In genomic region chr4:139658185-139658584, GRCh38 we compare ENCODE assay signal across 10 cellular contexts. TPM values are rescaled to one million over a fixed set of nuclear protein-coding genes. Genes with fewer than 3 reads are reported as not detected.
DNase-seq lines count a peak whose midpoint lies in the region; ATAC-seq, FAIRE-seq and TF ChIP-seq lines count a peak whose summit lies in the region.
"Had no signal": no experiment of that assay in that cellular context is flagged by ENCODE, and none has a peak within 500 bp of the region (broad histone marks: within the 10 kb centered on the region; RNA-seq: fewer than 3 reads in every experiment).

No MANE protein-coding gene starts in this region.

- no peak overlapping the region for H3K56ac ChIP-seq in H1 (replicated peaks; ENCODE audit: insufficient read length, low read depth, low read length)

- H3K4me3 ChIP-seq in H1 (ENCODE audit: extremely low read depth in 1 of 4, insufficient read depth in 2 of 4, low read depth in 3 of 4, low read length in 4 of 4), result no peak overlapping the region
- H3K4me3 ChIP-seq in skin epidermis, result no peak overlapping the region
- H3K4me3 ChIP-seq: testis had no signal

- H4K20me1 ChIP-seq in H1 (replicated peaks in 1 of 2; ENCODE audit: control insufficient read depth in 1 of 2, insufficient read depth in 2 of 2, low read length in 2 of 2), result no peaks in the 10 kb centered on the region

- no peaks in the 10 kb centered on the region; the same call in 1 of the 2 replicates for H3K23me2 ChIP-seq in H1 (ENCODE audit: low read depth, low read length)

- POLR2A ChIA-PET in activated CD4-positive, alpha-beta T cell treated with anti-CD3 and anti-CD28 coated beads for 36 hours (lab: Charles Lee), result interaction anchor here (0.6 to 1.6 kb wide), 4 partner anchors 10 to 701 kb away, joined by 3 to 4 read pairs (median 4); no protein-coding TSS in a partner anchor
- POLR2A ChIA-PET in H1 (lab: Charles Lee; ENCODE audit: partially characterized antibody), result no interaction called here

- peaks cover 4 to 11% (median 6%) of the 10 kb centered on the region in 4 experiments; a peak in 6 of 7 replicates for H3K4me1 ChIP-seq in H1 (replicated peaks in 1 of 4; ENCODE audit: control insufficient read depth in 3 of 4, insufficient read depth in 4 of 4, low read length in 3 of 4)
- H3K4me1 ChIP-seq: testis had no signal

- ATAC-seq in activated CD4-positive, alpha-beta T cell treated with anti-CD3 and anti-CD28 coated beads for 36 hours, result peak; percentile 40
- no peak for ATAC-seq in HG03175 (IDR thresholded peaks at IDR 0.05; ENCODE audit: unreplicated experiment)

- peak; percentile 66 for DNase-seq in activated CD4-positive, alpha-beta T cell treated with anti-CD3 and anti-CD28 coated beads for 36 hours
- no peak for DNase-seq in activated CD4-positive, alpha-beta T cell treated with anti-CD3 and anti-CD28 coated beads for 1 hour
- peak; percentile 11 for DNase-seq in T-helper 2 cell treated with Interferon-gamma antibody and Interleukin-4, amounts not matched to agents 5 μg/mL and 100 μg/mL, for 36 hours (ENCODE audit: low spot score)
- DNase-seq in H1 (ENCODE audit: low read depth in 1 of 2, low spot score in 2 of 2) (no peak), AG08396 (ENCODE audit: low spot score) (no peak), NCI-H345 (lab: John Stamatoyannopoulos, UW) (no peak)
- DNase-seq: NCI-H524, testis had no signal

- no peaks in the 10 kb centered on the region for H3K9me3 ChIP-seq in H1 (ENCODE audit: insufficient read depth in 2 of 2, low read depth in 1 of 2, low read length in 1 of 2)
- H3K9me3 ChIP-seq: testis had no signal

- no peaks in the 10 kb centered on the region for H3K79me1 ChIP-seq in H1 (ENCODE audit: low read depth, low read length)

- CTCF ChIA-PET in activated CD4-positive, alpha-beta T cell treated with anti-CD3 and anti-CD28 coated beads for 36 hours (lab: Charles Lee), result interaction anchor here (0.6 to 4.2 kb wide), 19 partner anchors 8 to 703 kb away, joined by 3 to 32 read pairs (median 4); partner anchors contain the start of genes MGST2 and SETD7
- CTCF ChIA-PET in H1 (lab: Charles Lee; ENCODE audit: partially characterized antibody), result interaction anchor here (0.5 to 21.5 kb wide), 27 partner anchors 6 to 951 kb away, joined by 3 to 318 read pairs (median 6); partner anchors contain the start of genes MGST2 and SETD7

- H2AK5ac ChIP-seq in H1 (ENCODE audit: low read depth, low read length), result no peak overlapping the region

- no peak overlapping the region for H4K5ac ChIP-seq in H1 (ENCODE audit: insufficient read length, low read depth, low read length)

- no peak overlapping the region for H2BK5ac ChIP-seq in H1 (ENCODE audit: low read depth, low read length)

- FAIRE-seq in H1 (lab: Jason Lieb, UNC), result no peak

- H3K27me3 Mint-ChIP-seq in activated CD4-positive, alpha-beta T cell treated with anti-CD3 and anti-CD28 coated beads for 36 hours, result no peaks in the 10 kb centered on the region
- H3K27me3 Mint-ChIP-seq in T-helper 2 cell treated with Interferon-gamma antibody and Interleukin-4, amounts not matched to agents 5 μg/mL and 100 μg/mL, for 36 hours (ENCODE audit: low read depth), result no peaks in the 10 kb centered on the region

- WGBS in H1 (ENCODE audit: extremely low coverage in 1 of 2, insufficient coverage in 1 of 2, insufficient read length in 1 of 2, insufficient replicate concordance in 2 of 2, low coverage in 1 of 2, low lambda C conversion rate in 2 of 2, missing lambda C conversion rate in 1 of 2), 2 experiments, result 80% methylated on average over 4 of the region's 4 CpGs; no CpG with 5 or more reads in 1 of the 2 experiments

- H3K4me2 ChIP-seq in H1 (ENCODE audit: insufficient read depth in 1 of 2, low read depth in 2 of 2, low read length in 2 of 2), result no peak overlapping the region; a peak in 1 of 4 replicates

- H4K91ac ChIP-seq in H1 (replicated peaks; ENCODE audit: insufficient read length, low read length), result no peak overlapping the region

- no peak overlapping the region for H2BK15ac ChIP-seq in H1 (ENCODE audit: low read length)

- H2BK120ac ChIP-seq in H1 (replicated peaks; ENCODE audit: low read depth, low read length), result no peak overlapping the region

- no peak overlapping the region for H3K14ac ChIP-seq in H1 (ENCODE audit: insufficient read length)

- no peak overlapping the region for H2BK20ac ChIP-seq in H1 (ENCODE audit: low read length)

- TF ChIP-seq POLR2A in H1 (IDR thresholded peaks at IDR 0.05; ENCODE audit: control extremely low read depth in 1 of 2, low read depth in 2 of 2, low read length in 2 of 2), result no peak

- H2AFZ ChIP-seq in H1 (ENCODE audit: low read length), result peak overlapping the region; percentile 81

- peak overlapping the region; percentile 57 for H3K4me3 Mint-ChIP-seq in activated CD4-positive, alpha-beta T cell treated with anti-CD3 and anti-CD28 coated beads for 36 hours
- peak overlapping the region; percentile 86 for H3K4me3 Mint-ChIP-seq in T-helper 2 cell treated with Interferon-gamma antibody and Interleukin-4, amounts not matched to agents 5 μg/mL and 100 μg/mL, for 36 hours

- peaks cover 24% of the 10 kb centered on the region for H3K4me1 Mint-ChIP-seq in activated CD4-positive, alpha-beta T cell treated with anti-CD3 and anti-CD28 coated beads for 36 hours
- peaks cover 27% of the 10 kb centered on the region for H3K4me1 Mint-ChIP-seq in T-helper 2 cell treated with Interferon-gamma antibody and Interleukin-4, amounts not matched to agents 5 μg/mL and 100 μg/mL, for 36 hours (ENCODE audit: low read depth)

- H3K36me3 ChIP-seq in H1 (ENCODE audit: control insufficient read depth in 2 of 4, insufficient read depth in 4 of 4, low read length in 3 of 4), result no peaks in the 10 kb centered on the region

- no peak overlapping the region for H3K23ac ChIP-seq in H1 (ENCODE audit: insufficient read length)

- H3K27ac Mint-ChIP-seq in activated CD4-positive, alpha-beta T cell treated with anti-CD3 and anti-CD28 coated beads for 36 hours, result peak overlapping the region; percentile 99
- peak overlapping the region; percentile 94 for H3K27ac Mint-ChIP-seq in T-helper 2 cell treated with Interferon-gamma antibody and Interleukin-4, amounts not matched to agents 5 μg/mL and 100 μg/mL, for 36 hours

- TF ChIP-seq EP300 in H1 (IDR thresholded peaks at IDR 0.05; ENCODE audit: borderline replicate concordance in 1 of 2, low read depth in 2 of 2, low read length in 2 of 2), result no peak

- TF ChIP-seq RAD21 in H1 (IDR thresholded peaks at IDR 0.05 in 1 of 2, conservative IDR thresholded peaks at IDR 0.05 in 1 of 2; ENCODE audit: low read depth in 2 of 2, low read length in 2 of 2), result no peak

- no peak for TF ChIP-seq CTCF in H1 (IDR thresholded peaks at IDR 0.05; ENCODE audit: control extremely low read depth in 1 of 3, insufficient read depth in 1 of 3, low read depth in 1 of 3, low read length in 3 of 3)

- no peak overlapping the region for H3K18ac ChIP-seq in H1 (ENCODE audit: extremely low read depth, low read length)

- no peaks in the 10 kb centered on the region for H3K9me3 Mint-ChIP-seq in activated CD4-positive, alpha-beta T cell treated with anti-CD3 and anti-CD28 coated beads for 36 hours (ENCODE audit: low read depth)
- no peaks in the 10 kb centered on the region for H3K9me3 Mint-ChIP-seq in T-helper 2 cell treated with Interferon-gamma antibody and Interleukin-4, amounts not matched to agents 5 μg/mL and 100 μg/mL, for 36 hours

- H3K27ac ChIP-seq in H1 (ENCODE audit: low read depth, low read length) (no peak overlapping the region), skin epidermis (peak overlapping the region in 19 of 21 experiments; percentile 4 to 91 (median 70))
- H3K27ac ChIP-seq: testis had no signal

- no peak overlapping the region for H4K8ac ChIP-seq in H1 (ENCODE audit: extremely low read depth, insufficient read depth, low read length)

- H2BK12ac ChIP-seq in H1 (ENCODE audit: low read depth, low read length), result no peak overlapping the region

- H3K9ac ChIP-seq in H1 (replicated peaks in 1 of 4; ENCODE audit: extremely low read depth in 1 of 4, low read depth in 3 of 4, low read length in 3 of 4), result no peak overlapping the region

- H3K4ac ChIP-seq in H1 (replicated peaks; ENCODE audit: insufficient read length, low read depth, low read length), result no peak overlapping the region

- no peaks in the 10 kb centered on the region; a peak in 1 of 7 replicates for H3K27me3 ChIP-seq in H1 (replicated peaks in 1 of 4; ENCODE audit: control insufficient read depth in 3 of 4, extremely low read depth in 1 of 4, insufficient read depth in 3 of 4, low read length in 3 of 4)
- H3K27me3 ChIP-seq: testis had no signal

- no peaks in the 10 kb centered on the region for H3K36me3 Mint-ChIP-seq in activated CD4-positive, alpha-beta T cell treated with anti-CD3 and anti-CD28 coated beads for 36 hours (ENCODE audit: low read depth)
- no peaks in the 10 kb centered on the region for H3K36me3 Mint-ChIP-seq in T-helper 2 cell treated with Interferon-gamma antibody and Interleukin-4, amounts not matched to agents 5 μg/mL and 100 μg/mL, for 36 hours (ENCODE audit: low read depth)

- H3K79me2 ChIP-seq in H1 (ENCODE audit: control insufficient read depth in 1 of 2, insufficient read depth in 2 of 2, low read length in 2 of 2), result no peaks in the 10 kb centered on the region

- intact Hi-C loops in activated CD4-positive, alpha-beta T cell treated with anti-CD3 and anti-CD28 coated beads for 36 hours (cut with DNase I, micrococcal nuclease), result loop anchor here (1.0 to 10.0 kb wide), 11 partner anchors 43 to 864 kb away; partner anchors contain the start of genes ELF2 (in 2 of the 2), ELMOD2 (in 1 of the 2), MAML3 (in 1 of the 2) and NOCT (in 1 of the 2)

TF ChIP-seq in H1, 55 proteins besides CTCF, POLR2A, EP300 and RAD21 (continues in another document):
- TF ChIP-seq POU5F1 (IDR thresholded peaks at IDR 0.05; ENCODE audit: low read depth, low read length) (no peak), HDAC2 (IDR thresholded peaks at IDR 0.05; ENCODE audit: borderline replicate concordance in 1 of 2, low read depth in 2 of 2, low read length in 2 of 2) (no peak), HDAC6 (IDR thresholded peaks at IDR 0.05; ENCODE audit: low read depth, low read length) (no peak), BACH1 (IDR thresholded peaks at IDR 0.05; ENCODE audit: low read length) (no peak), SAP30 (IDR thresholded peaks at IDR 0.05; ENCODE audit: insufficient read depth, insufficient replicate concordance, low read length) (no peak), CHD1 (IDR thresholded peaks at IDR 0.05; ENCODE audit: low read depth, low read length) (no peak)

RNA-seq across cellular contexts. Expression of gene MGST2, which starts 7.4 kb away (rescaled TPM):
- total RNA-seq in activated CD4-positive, alpha-beta T cell treated with anti-CD3 and anti-CD28 coated beads for 36 hours, result 10 to 100 TPM; 28.9 to 32.8 TPM
- 7.4 and 8.0 TPM in 2 replicates for total RNA-seq in H1 (2021; fragmentation: NEBNext Ultra II Directional; extraction: Animal tissue kit (Norgen Biotek cat#: 25700))
- 6.1 and 13.6 TPM in 2 replicates for polyA plus RNA-seq in H1 (2011; rRNA removed)
- polyA plus RNA-seq in H1 (2011; cell fraction: cytosol; rRNA removed), result 7.5 TPM
- polyA plus RNA-seq in H1 (2011; cell fraction: nucleus; rRNA removed), result 2.3 TPM
- polyA plus RNA-seq in H1 (2012, experiment 1 of 2), result 6.9 to 10.7 TPM (median 9.8 TPM) in 4 replicates
- 15.1 TPM for polyA plus RNA-seq in H1 (2012, experiment 2 of 2)
- polyA plus RNA-seq in H1 (2013, experiment 1 of 2), result 25.1 TPM
- 29.6 TPM for polyA plus RNA-seq in H1 (2013, experiment 2 of 2)
- polyA minus RNA-seq in H1 (2011; rRNA and poly(A)+ RNA removed), result 2.4 and 2.6 TPM in 2 replicates
- 3.0 TPM for polyA minus RNA-seq in H1 (2011; cell fraction: cytosol; rRNA and poly(A)+ RNA removed)
- 3.3 TPM for polyA minus RNA-seq in H1 (2011; cell fraction: nucleus; rRNA and poly(A)+ RNA removed)

Comparison
In these comparisons a context has a peak if more than half of its experiments do, and no peak if none do; other contexts are left out.
1. DNase-seq: peak in activated CD4-positive, alpha-beta T cell treated with anti-CD3 and anti-CD28 coated beads for 36 hours (single experiment) and T-helper 2 cell treated with Interferon-gamma antibody and Interleukin-4, amounts not matched to agents 5 μg/mL and 100 μg/mL, for 36 hours (single experiment); none in activated CD4-positive, alpha-beta T cell treated with anti-CD3 and anti-CD28 coated beads for 1 hour (single experiment), H1 (0 of 2), AG08396 (single experiment) and NCI-H345 (single experiment).